ENCODE assay signal across 1 cellular context in genomic region chr1:202056644-202057334, GRCh38.
TF ChIP-seq lines count a peak whose summit lies in the region.

No MANE protein-coding gene starts in this region.

TF ChIP-seq in H1, 55 proteins besides CTCF, POLR2A, EP300 and RAD21 (continued from another document):
- TF ChIP-seq TAF7 (optimal IDR thresholded peaks at IDR 0.05; ENCODE audit: borderline replicate concordance, low read depth, low read length) (no peak), SIRT6 (IDR thresholded peaks at IDR 0.05; ENCODE audit: low read length) (no peak), MAX (IDR thresholded peaks at IDR 0.05) (no peak)
TF ChIP-seq in H1: peak in this region for 0.
